8 cellular contexts compared by ENCODE assay signal in genomic region chr3:184568918-184569829, GRCh38. TPM values are rescaled to one million over a fixed set of nuclear protein-coding genes. Genes with fewer than 3 reads are reported as not detected.
DNase-seq lines count a peak whose midpoint lies in the region; TF ChIP-seq lines count a peak whose summit lies in the region.

No MANE protein-coding gene starts in this region.

- peak overlapping the region; percentile 85 for H3K27ac ChIP-seq in trophoblast cell (ENCODE audit: low read depth, low read length)

- peaks cover 40% of the 10 kb centered on the region for H3K79me1 ChIP-seq in trophoblast cell (ENCODE audit: low read length)

- no peaks in the 10 kb centered on the region for H3K9me3 ChIP-seq in trophoblast cell (ENCODE audit: insufficient read depth, low read depth, low read length)

- peak; percentile 69 for DNase-seq in DMS53 (lab: John Stamatoyannopoulos, UW)
- no peak for DNase-seq in DMS53 treated with DMSO at 0.1 percent for 48 hours (lab: John Stamatoyannopoulos, UW; ENCODE audit: unreplicated experiment)
- DNase-seq in NCI-H2227 (lab: John Stamatoyannopoulos, UW; ENCODE audit: unreplicated experiment): peak; percentile 76
- DNase-seq in astrocyte of the cerebellum (ENCODE audit: low read depth): peak; percentile 95
- peak; percentile 93 for DNase-seq in hepatic stellate cell (ENCODE audit: low spot score)
- peak in 1 of 2 donors; percentile 33 for DNase-seq in trophoblast cell
- DNase-seq in GDM1 (lab: John Stamatoyannopoulos, UW): no peak
- no peak for DNase-seq in GM13977 (ENCODE audit: low spot score)

- H2BK5ac ChIP-seq in trophoblast cell (ENCODE audit: low read depth, low read length, poor library complexity): peak overlapping the region; percentile 63

- peak overlapping the region; percentile 82 for H4K91ac ChIP-seq in trophoblast cell (ENCODE audit: low read depth, low read length)

- peak overlapping the region; percentile 62 for H2BK120ac ChIP-seq in trophoblast cell (ENCODE audit: insufficient read depth, low read length, poor library complexity)

- peak overlapping the region; percentile 70 for H4K8ac ChIP-seq in trophoblast cell (ENCODE audit: low read depth, low read length)

- H3K18ac ChIP-seq in trophoblast cell (ENCODE audit: low read length): peak overlapping the region; percentile 61

- in situ Hi-C loops in astrocyte of the cerebellum (cut with HindIII; ENCODE audit: low sequenced_read_pairs) (no loop called here), GM13977 (cut with MboI; ENCODE audit: low pct_unique_long_range_greater_than_20kb, low sequenced_read_pairs, unreplicated experiment) (no loop called here)

- peak overlapping the region; percentile 73 for H3K4ac ChIP-seq in trophoblast cell (ENCODE audit: low read depth, low read length)

- peaks cover 27% of the 10 kb centered on the region for H3K79me2 ChIP-seq in trophoblast cell (ENCODE audit: control insufficient read depth, insufficient read depth, low read length, poor library complexity)

- no peaks in the 10 kb centered on the region for H3K27me3 ChIP-seq in trophoblast cell (ENCODE audit: insufficient read depth, low read length)

- H2BK12ac ChIP-seq in trophoblast cell (ENCODE audit: low read length): peak overlapping the region; percentile 66

- WGBS in trophoblast cell (ENCODE audit: extremely low coverage, insufficient coverage, insufficient read length): no CpG with 5 or more reads among the region's 68 CpGs

- H3K36me3 ChIP-seq in trophoblast cell (ENCODE audit: control insufficient read depth in 1 of 2, insufficient read depth in 2 of 2, low read length in 2 of 2): peaks cover 12% of the 10 kb centered on the region in 2 experiments

- peak overlapping the region; percentile 36 for H3K4me3 ChIP-seq in astrocyte of the cerebellum (ENCODE audit: low read depth, low read length)
- no peak overlapping the region for H3K4me3 ChIP-seq in trophoblast cell (ENCODE audit: low read depth, low read length)

- peak overlapping the region; percentile 66 for H3K4me2 ChIP-seq in trophoblast cell (ENCODE audit: low read length)

- peak overlapping the region; percentile 33 for H4K12ac ChIP-seq in trophoblast cell (ENCODE audit: low read depth, low read length)

- TF ChIP-seq CTCF in astrocyte of the cerebellum (IDR thresholded peaks at IDR 0.05; ENCODE audit: low read depth, low read length, missing control alignments): no peak
- no peak for TF ChIP-seq CTCF in GM13977 (IDR thresholded peaks at IDR 0.05; ENCODE audit: extremely low read depth, insufficient read depth, missing control alignments)

- peak overlapping the region; percentile 55 for H2AK5ac ChIP-seq in trophoblast cell (ENCODE audit: low read length)

- no peak overlapping the region for H3K23ac ChIP-seq in trophoblast cell (ENCODE audit: low read length)

- H3K9ac ChIP-seq in trophoblast cell (ENCODE audit: low read length): no peak overlapping the region

- H3K4me1 ChIP-seq in trophoblast cell (ENCODE audit: control insufficient read depth in 1 of 2, insufficient read depth in 2 of 2, low read length in 2 of 2): peaks cover 52 to 59% of the 10 kb centered on the region in 2 experiments

- H3K14ac ChIP-seq in trophoblast cell (ENCODE audit: low read length): peak overlapping the region; percentile 31

- peak overlapping the region; percentile 52 for H2AFZ ChIP-seq in trophoblast cell (ENCODE audit: insufficient read depth, low read length, poor library complexity)

RNA-seq across cellular contexts. Expression of gene EPHB3, which starts 7.6 kb away (rescaled TPM):
- polyA plus RNA-seq in trophoblast cell (2013): 11.1 and 12.0 TPM in 2 replicates

Comparison
In these comparisons a context has a peak if more than half of its experiments do, and no peak if none do; other contexts are left out.
1. DNase-seq: peak in DMS53 (single experiment), NCI-H2227 (single experiment), astrocyte of the cerebellum (single experiment) and hepatic stellate cell (single experiment); none in DMS53 treated with DMSO at 0.1 percent for 48 hours (single experiment), GDM1 (single experiment) and GM13977 (single experiment).